Comparison of ENCODE assay signal across 8 cellular contexts in genomic region chr6:43627008-43627825, GRCh38. TPM values are rescaled to one million over a fixed set of nuclear protein-coding genes. Genes with fewer than 3 reads are reported as not detected.
DNase-seq lines count a peak whose midpoint lies in the region; ATAC-seq and TF ChIP-seq lines count a peak whose summit lies in the region.

No MANE protein-coding gene starts in this region.

- H3K27ac Mint-ChIP-seq in T-helper 17 cell: peak overlapping the region; percentile 92
- H3K27ac Mint-ChIP-seq in naive thymus-derived CD4-positive, alpha-beta T cell: peak overlapping the region; percentile 37 to 93 (median 61)

- TF ChIP-seq CTCF in esophagus squamous epithelium (IDR thresholded peaks at IDR 0.05): no peak

- H3K4me3 ChIP-seq in esophagus squamous epithelium: peak overlapping the region in 2 of 4 donors; percentile 84 to 95
- no peak overlapping the region for H3K4me3 ChIP-seq in naive thymus-derived CD4-positive, alpha-beta T cell (ENCODE audit: low read length)

- H3K4me1 Mint-ChIP-seq in T-helper 17 cell: peaks cover 32% of the 10 kb centered on the region
- H3K4me1 Mint-ChIP-seq in naive thymus-derived CD4-positive, alpha-beta T cell: peaks cover 29 to 40% (median 37%) of the 10 kb centered on the region in 7 donors

- no peaks in the 10 kb centered on the region for H3K9me3 ChIP-seq in T-helper 17 cell (ENCODE audit: control insufficient read depth, low read length, poor library complexity, severe bottlenecking)
- H3K9me3 ChIP-seq in esophagus squamous epithelium: no peaks in the 10 kb centered on the region
- H3K9me3 ChIP-seq in naive thymus-derived CD4-positive, alpha-beta T cell (ENCODE audit: control insufficient read depth in 2 of 3, low read length in 3 of 3): no peaks in the 10 kb centered on the region

- intact Hi-C loops in esophagus squamous epithelium (cut with DNase I): no loop called here
- intact Hi-C loops in naive thymus-derived CD4-positive, alpha-beta T cell (cut with micrococcal nuclease): loop anchor here (5.0 kb wide), 4 partner anchors 245 to 760 kb away; partner anchors contain the start of genes CDC5L (in 1 of the 2), KLHDC3 (in 1 of the 2), MEA1 (in 1 of the 2) and SRF (in 1 of the 2)

- peak overlapping the region; percentile 75 for H3K4me3 Mint-ChIP-seq in T-helper 17 cell
- H3K4me3 Mint-ChIP-seq in naive thymus-derived CD4-positive, alpha-beta T cell: peak overlapping the region; percentile 5 to 100 (median 68)

- DNase-seq in DMS53 treated with DMSO at 0.1 percent for 48 hours (lab: John Stamatoyannopoulos, UW; ENCODE audit: unreplicated experiment): peak; percentile 96
- peak; percentile 20 for DNase-seq in KBM-7
- DNase-seq in T-helper 17 cell: no peak
- DNase-seq in esophagus squamous epithelium (lab: John Stamatoyannopoulos, UW): no peak
- DNase-seq in naive thymus-derived CD4-positive, alpha-beta T cell: no peak
- no peak for DNase-seq in NCI-H187 treated with DMSO at 0.1 percent for 48 hours (lab: John Stamatoyannopoulos, UW)

- no peak for TF ChIP-seq POLR2A in esophagus squamous epithelium (IDR thresholded peaks at IDR 0.05)

- no peaks in the 10 kb centered on the region for H3K27me3 ChIP-seq in esophagus squamous epithelium
- no peaks in the 10 kb centered on the region for H3K27me3 ChIP-seq in naive thymus-derived CD4-positive, alpha-beta T cell (ENCODE audit: control insufficient read depth in 2 of 2, insufficient read depth in 2 of 2, low read length in 2 of 2)

- POLR2A ChIA-PET in naive thymus-derived CD4-positive, alpha-beta T cell (lab: Charles Lee): interaction anchor here (0.8 kb wide), 1 partner anchor 225 kb away, joined by 5 read pairs; no protein-coding TSS in a partner anchor

- in situ Hi-C loops in KBM-7 (cut with MboI; ENCODE audit: low pct_unique_long_range_greater_than_20kb, low sequenced_read_pairs): no loop called here

- peaks cover under 1% of the 10 kb centered on the region for H3K36me3 Mint-ChIP-seq in T-helper 17 cell (ENCODE audit: low read depth)
- H3K36me3 Mint-ChIP-seq in naive thymus-derived CD4-positive, alpha-beta T cell: peaks cover 1 to 21% (median 13%) of the 10 kb centered on the region in 5 donors

- H3K27ac ChIP-seq in esophagus squamous epithelium: peak overlapping the region; percentile 86 to 99 (median 98)
- peak overlapping the region; percentile 16 for H3K27ac ChIP-seq in naive thymus-derived CD4-positive, alpha-beta T cell (ENCODE audit: low read depth, low read length)

- no peak for ATAC-seq in T-helper 17 cell
- no peak for ATAC-seq in naive thymus-derived CD4-positive, alpha-beta T cell
- no peak for ATAC-seq in GM21717 (IDR thresholded peaks at IDR 0.05; ENCODE audit: unreplicated experiment)
- no peak for ATAC-seq in HG02678 (IDR thresholded peaks at IDR 0.05; ENCODE audit: unreplicated experiment)

- H3K9me3 Mint-ChIP-seq in naive thymus-derived CD4-positive, alpha-beta T cell: peaks cover 0 to 3% (median 0%) of the 10 kb centered on the region in 11 donors

- CTCF ChIA-PET in naive thymus-derived CD4-positive, alpha-beta T cell (lab: Charles Lee): no interaction called here

- no peaks in the 10 kb centered on the region for H3K27me3 Mint-ChIP-seq in T-helper 17 cell
- no peaks in the 10 kb centered on the region for H3K27me3 Mint-ChIP-seq in naive thymus-derived CD4-positive, alpha-beta T cell

- H3K36me3 ChIP-seq in esophagus squamous epithelium: peaks cover 29 to 46% (median 31%) of the 10 kb centered on the region in 3 donors
- peaks cover 0 to 39% (median 4%) of the 10 kb centered on the region in 3 experiments for H3K36me3 ChIP-seq in naive thymus-derived CD4-positive, alpha-beta T cell (ENCODE audit: control insufficient read depth in 2 of 3, insufficient read depth in 3 of 3, low read length in 3 of 3)

- peaks cover 18 to 39% (median 19%) of the 10 kb centered on the region in 3 donors for H3K4me1 ChIP-seq in esophagus squamous epithelium
- H3K4me1 ChIP-seq in naive thymus-derived CD4-positive, alpha-beta T cell (ENCODE audit: control insufficient read depth in 2 of 2, insufficient read depth in 2 of 2, low read length in 2 of 2): peaks cover 9 to 11% of the 10 kb centered on the region in 2 donors

- WGBS in esophagus squamous epithelium, 2 donors: 69 to 73% methylated on average over 4 to 5 of the region's 5 CpGs

RNA-seq across cellular contexts. Expression of gene GTPBP2, which starts 1.8 kb away (rescaled TPM):
- total RNA-seq in T-helper 17 cell (10 to 100 TPM; 49.3 to 65.3 TPM), esophagus squamous epithelium (10 to 100 TPM; 24.3 to 52.4 (median 48.6) TPM)
- 10 to 100 TPM; 55.0 to 94.7 (median 72.0) TPM for total RNA-seq in naive thymus-derived CD4-positive, alpha-beta T cell
- 1 to 10 TPM; 3.2 TPM for polyA plus RNA-seq in naive thymus-derived CD4-positive, alpha-beta T cell

RNA-seq across cellular contexts. Expression of gene MAD2L1BP, which starts 8.4 kb away (rescaled TPM):
- 10 to 100 TPM; 17.1 to 30.5 TPM for total RNA-seq in T-helper 17 cell
- 10 to 100 TPM; 14.4 to 31.9 (median 22.7) TPM for total RNA-seq in esophagus squamous epithelium
- 10 to 100 TPM; 25.2 to 44.5 (median 28.0) TPM for total RNA-seq in naive thymus-derived CD4-positive, alpha-beta T cell
- 10 to 100 TPM; 14.9 to 29.1 TPM for polyA plus RNA-seq in naive thymus-derived CD4-positive, alpha-beta T cell

RNA-seq across cellular contexts. Expression of gene RSPH9, which starts 17.6 kb away (rescaled TPM):
- total RNA-seq in T-helper 17 cell (under 1 TPM in 1 of 2 donors, not detected in 1; 0.29 TPM), esophagus squamous epithelium (under 1 TPM in 2 of 4 donors, not detected in 2; 0.15 to 0.38 TPM)
- not detected for total RNA-seq in naive thymus-derived CD4-positive, alpha-beta T cell
- polyA plus RNA-seq in naive thymus-derived CD4-positive, alpha-beta T cell: 1 to 10 TPM in 1 of 2 donors, under 1 TPM in 1; 0.96 to 1.1 TPM

RNA-seq across cellular contexts. Expression of gene POLH, which starts 51.2 kb away (rescaled TPM):
- total RNA-seq in T-helper 17 cell (10 to 100 TPM; 13.0 to 13.3 TPM), esophagus squamous epithelium (10 to 100 TPM in 3 of 4 donors, 1 to 10 TPM in 1; 5.3 to 14.8 (median 12.4) TPM)
- total RNA-seq in naive thymus-derived CD4-positive, alpha-beta T cell: 10 to 100 TPM in 4 of 5 experiments, 1 to 10 TPM in 1; 9.1 to 65.6 (median 19.3) TPM
- polyA plus RNA-seq in naive thymus-derived CD4-positive, alpha-beta T cell: 10 to 100 TPM in 1 of 2 donors, 1 to 10 TPM in 1; 7.4 to 16.8 TPM

RNA-seq across cellular contexts. Expression of gene XPO5, which starts 51.4 kb away (rescaled TPM):
- total RNA-seq in T-helper 17 cell (10 to 100 TPM; 38.3 to 48.6 TPM), esophagus squamous epithelium (10 to 100 TPM; 17.6 to 34.9 (median 26.5) TPM)
- 100 to 1,000 TPM in 1 of 5 experiments, 10 to 100 TPM in 4; 35.0 to 107 (median 41.9) TPM for total RNA-seq in naive thymus-derived CD4-positive, alpha-beta T cell
- polyA plus RNA-seq in naive thymus-derived CD4-positive, alpha-beta T cell: 10 to 100 TPM in 1 of 2 donors, 1 to 10 TPM in 1; 9.3 to 10.2 TPM

Comparison
In these comparisons a context has a peak if more than half of its experiments do, and no peak if none do; other contexts are left out.
1. DNase-seq: peak in DMS53 treated with DMSO at 0.1 percent for 48 hours (single experiment) and KBM-7 (single experiment); none in T-helper 17 cell (0 of 3), esophagus squamous epithelium (single experiment), naive thymus-derived CD4-positive, alpha-beta T cell (0 of 9) and NCI-H187 treated with DMSO at 0.1 percent for 48 hours (single experiment).